Comparison of ENCODE assay signal across 23 cellular contexts in genomic region chr3:189430166-189430565, GRCh38.
"Had no signal": no experiment of that assay in that cellular context is flagged by ENCODE, and none has a peak within 500 bp of the region (broad histone marks: within the 10 kb centered on the region; RNA-seq: fewer than 3 reads in every experiment).

No MANE protein-coding gene starts in this region.

- H3K27me3 ChIP-seq: left lung, ovary, right atrium auricular region, right lobe of liver, tibial nerve, uterus had no signal

- H3K9me3 ChIP-seq: ovary, right lobe of liver, uterus had no signal

- H3K4me1 ChIP-seq: left lung, lower lobe of right lung, right atrium auricular region, right lobe of liver, tibial nerve, uterus had no signal

- H3K4me3 ChIP-seq: left lung, lower lobe of right lung, ovary, right atrium auricular region, right lobe of liver, smooth muscle cell, tibial nerve, uterus had no signal

- ATAC-seq: left colon; left lung; lower lobe of right lung; naive thymus-derived CD4-positive, alpha-beta T cell; right lobe of liver; stimulated activated memory B cell treated with anti-CD40 and anti-IgM and Interleukin-4, amounts not matched to agents 10 μg/mL and 1 μg/mL and 100 μg/mL, for 72 hours; stimulated activated naive CD8-positive, alpha-beta T cell treated with anti-CD3 and anti-CD28 coated beads, Interleukin-15, amount 100 ng/mL, for 72 hours had no signal

- H3K36me3 ChIP-seq: left lung, lower lobe of right lung, ovary, right atrium auricular region, right lobe of liver, tibial nerve, uterus had no signal

- DNase-seq: hypothalamus; immature natural killer cell; kidney; left colon; left lung; lower lobe of right lung; mammary epithelial cell; mesenchymal stem cell; naive thymus-derived CD4-positive, alpha-beta T cell; ovary; right lobe of liver; stimulated activated CD4-positive, alpha-beta T cell treated with anti-CD3 and anti-CD28 coated beads, Interleukin-1b, Interleukin-23, amount 100 ng/mL, for 48 hours; stimulated activated CD4-positive, alpha-beta T cell treated with anti-CD3 and anti-CD28 coated beads, Interleukin-2, amount 100 ng/mL, for 48 hours; stimulated activated CD4-positive, alpha-beta T cell treated with anti-CD3 and anti-CD28 coated beads, Interleukin-4, amount 100 ng/mL, for 4 hours; stimulated activated CD8-positive, alpha-beta memory T cell treated with anti-CD3 and anti-CD28 coated beads, Interleukin-4, amount 100 ng/mL, for 48 hours; stimulated activated naive CD4-positive, alpha-beta T cell treated with Interleukin-2 at 50 U/mL for 16 hours; stimulated activated naive CD8-positive, alpha-beta T cell treated with anti-CD3 and anti-CD28 coated beads, Interleukin-15, amount 100 ng/mL, for 72 hours; substantia nigra; uterus had no signal

- H3K27ac ChIP-seq: left lung, lower lobe of right lung, ovary, right atrium auricular region, right lobe of liver, tibial nerve, uterus had no signal
